24 cellular contexts compared by ENCODE assay signal in genomic region chr1:167033646-167034045, GRCh38. TPM values are rescaled to one million over a fixed set of nuclear protein-coding genes. Genes with fewer than 3 reads are reported as not detected.
"Had no signal": no experiment of that assay in that cellular context is flagged by ENCODE, and none has a peak within 500 bp of the region (broad histone marks: within the 10 kb centered on the region; RNA-seq: fewer than 3 reads in every experiment).

No MANE protein-coding gene starts in this region.

- ATAC-seq: esophagus mucosa; gastrocnemius medialis; natural killer cell treated with Interleukin-12 subunit alpha and Interleukin-12 subunit beta and Interleukin-15 and Interleukin-18, amount 100 ng/mL, for 72 hours; pancreas; sciatic nerve; stimulated activated memory B cell treated with anti-CD40 and anti-IgM and Interleukin-4, amounts not matched to agents 10 μg/mL and 1 μg/mL and 100 μg/mL, for 72 hours had no signal

- DNase-seq: activated CD4-positive, CD25-positive, alpha-beta regulatory T cell treated with anti-CD3 and anti-CD28 coated beads, Interleukin-2, amount 50 U/mL, for 72 hours; activated CD8-positive, alpha-beta memory T cell treated with anti-CD3 and anti-CD28 coated beads for 24 hours; activated CD8-positive, alpha-beta memory T cell treated with anti-CD3 and anti-CD28 coated beads, Interleukin-2, amount 50 U/mL, for 48 hours; activated effector memory CD4-positive, alpha-beta T cell treated with anti-CD3 and anti-CD28 coated beads, Interleukin-2, amount 50 U/mL, for 16 hours; activated naive CD4-positive, alpha-beta T cell treated with anti-CD3 and anti-CD28 coated beads, Interleukin-2, amount 50 U/mL, for 16 hours; activated T-cell treated with anti-CD3 and anti-CD28 coated beads, Interleukin-2, amount 50 U/mL, for 48 hours; effector CD8-positive, alpha-beta T cell; gastrocnemius medialis; head of caudate nucleus; immature natural killer cell; kidney glomerular epithelial cell; pancreas; stimulated activated CD4-positive, alpha-beta T cell treated with anti-CD3 and anti-CD28 coated beads, Interleukin-4, amount 100 ng/mL, for 4 hours; upper lobe of left lung had no signal

- H3K27me3 Mint-ChIP-seq: dendritic cell treated with granulocyte-macrophage colony-stimulating factor and Interleukin-4, amounts not matched to agents 40 ng/mL and 50 ng/mL, for 4 days had no signal

- H3K27ac Mint-ChIP-seq: dendritic cell treated with granulocyte-macrophage colony-stimulating factor and Interleukin-4, amounts not matched to agents 40 ng/mL and 50 ng/mL, for 4 days; immature natural killer cell; natural killer cell treated with Interleukin-12 subunit alpha and Interleukin-12 subunit beta and Interleukin-15 and Interleukin-18, amount 100 ng/mL, for 72 hours; stimulated activated memory B cell treated with anti-CD40 and anti-IgM and Interleukin-4, amounts not matched to agents 10 μg/mL and 1 μg/mL and 100 μg/mL, for 72 hours had no signal

- H3K9me3 Mint-ChIP-seq: immature natural killer cell; natural killer cell treated with Interleukin-12 subunit alpha and Interleukin-12 subunit beta and Interleukin-15 and Interleukin-18, amount 100 ng/mL, for 72 hours; stimulated activated memory B cell treated with anti-CD40 and anti-IgM and Interleukin-4, amounts not matched to agents 10 μg/mL and 1 μg/mL and 100 μg/mL, for 72 hours had no signal

- H3K4me1 Mint-ChIP-seq: immature natural killer cell; stimulated activated memory B cell treated with anti-CD40 and anti-IgM and Interleukin-4, amounts not matched to agents 10 μg/mL and 1 μg/mL and 100 μg/mL, for 72 hours had no signal

- H3K36me3 Mint-ChIP-seq: immature natural killer cell; natural killer cell treated with Interleukin-12 subunit alpha and Interleukin-12 subunit beta and Interleukin-15 and Interleukin-18, amount 100 ng/mL, for 72 hours; stimulated activated memory B cell treated with anti-CD40 and anti-IgM and Interleukin-4, amounts not matched to agents 10 μg/mL and 1 μg/mL and 100 μg/mL, for 72 hours had no signal

- H3K4me3 Mint-ChIP-seq: dendritic cell treated with granulocyte-macrophage colony-stimulating factor and Interleukin-4, amounts not matched to agents 40 ng/mL and 50 ng/mL, for 4 days; immature natural killer cell; natural killer cell treated with Interleukin-12 subunit alpha and Interleukin-12 subunit beta and Interleukin-15 and Interleukin-18, amount 100 ng/mL, for 72 hours; stimulated activated memory B cell treated with anti-CD40 and anti-IgM and Interleukin-4, amounts not matched to agents 10 μg/mL and 1 μg/mL and 100 μg/mL, for 72 hours had no signal

RNA-seq across cellular contexts. Expression of gene MAEL, which starts 44.6 kb away (rescaled TPM):
- total RNA-seq: ascending aorta; chondrocyte; gastrocnemius medialis; lung; natural killer cell treated with Interleukin-12 subunit alpha and Interleukin-12 subunit beta and Interleukin-15 and Interleukin-18, amount 100 ng/mL, for 72 hours; pulmonary artery endothelial cell; thoracic aorta; upper lobe of left lung had no signal
- polyA plus RNA-seq: immature natural killer cell had no signal

RNA-seq across cellular contexts. Expression of gene GPA33, which starts 56.5 kb away (rescaled TPM):
- total RNA-seq: ascending aorta; chondrocyte; esophagus mucosa; natural killer cell treated with Interleukin-12 subunit alpha and Interleukin-12 subunit beta and Interleukin-15 and Interleukin-18, amount 100 ng/mL, for 72 hours; pulmonary artery endothelial cell; sciatic nerve; thoracic aorta had no signal

RNA-seq across cellular contexts. Expression of gene ILDR2, which starts 58.3 kb away (rescaled TPM):
- total RNA-seq: ascending aorta, pulmonary artery endothelial cell had no signal
